9 cellular contexts compared by ENCODE assay signal in the genomic region with DNA sequence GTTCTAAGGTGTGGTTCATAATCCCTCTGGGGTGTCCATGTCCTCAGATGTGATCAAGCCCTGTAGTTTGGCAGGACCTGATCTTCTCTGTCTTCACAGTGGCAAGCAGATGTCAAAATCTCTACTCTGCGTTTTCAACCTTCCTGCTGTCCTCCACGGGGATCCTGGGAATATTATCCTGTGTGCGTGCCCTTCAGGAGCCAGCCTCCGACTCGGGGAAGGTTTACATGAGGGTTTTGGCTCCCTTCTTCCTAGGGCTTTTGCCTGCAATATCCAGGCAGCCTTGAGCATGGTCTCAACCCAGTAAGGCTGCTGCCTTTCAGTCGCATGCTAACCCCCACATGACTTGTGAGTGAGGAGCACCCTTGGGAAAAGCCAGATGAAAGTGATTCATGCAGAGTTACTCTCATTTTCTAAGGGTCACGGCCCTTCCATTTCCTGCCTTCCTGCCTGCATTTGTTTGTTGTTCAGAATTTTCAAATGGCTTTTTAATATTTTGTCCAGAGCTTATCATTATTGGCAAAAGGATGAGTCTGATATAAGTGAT.
DNase-seq lines count a peak whose midpoint lies in the region; ATAC-seq, FAIRE-seq and TF ChIP-seq lines count a peak whose summit lies in the region.
"Had no signal": no experiment of that assay in that cellular context is flagged by ENCODE, and none has a peak within 500 bp of the region (broad histone marks: within the 10 kb centered on the region; RNA-seq: fewer than 3 reads in every experiment).

No MANE protein-coding gene starts in this region.

- H3K9me3 ChIP-seq in A549, result peaks cover 7% of the 10 kb centered on the region; the same call in 1 of the 3 replicates

- H3K27ac ChIP-seq in A549, result peak overlapping the region; percentile 35 to 89
- peak overlapping the region in 13 of 21 experiments; percentile 0 to 82 (median 57) for H3K27ac ChIP-seq in skin epidermis

- peak; percentile 42 to 56; a peak in 4 of 6 replicates for ATAC-seq in A549
- ATAC-seq in HG03280 (IDR thresholded peaks at IDR 0.05; ENCODE audit: unreplicated experiment), result no peak

- no peak overlapping the region for H3K4me3 ChIP-seq in A549
- H3K4me3 ChIP-seq in fibroblast of villous mesenchyme (ENCODE audit: low read depth, low read length), result no peak overlapping the region
- no peak overlapping the region for H3K4me3 ChIP-seq in skin epidermis
- H3K4me3 ChIP-seq: dorsolateral prefrontal cortex had no signal

- H3K4me1 ChIP-seq in A549, result peaks cover 58% of the 10 kb centered on the region

- peak overlapping the region; percentile 86 for H3K4me2 ChIP-seq in A549

- TF ChIP-seq EP300 in A549 (IDR thresholded peaks at IDR 0.05), result no peak

- no peak for FAIRE-seq in A549 (lab: Jason Lieb, UNC)

- peak; percentile 40 to 57 for DNase-seq in A549 (ENCODE audit: low read depth in 1 of 2, low spot score in 1 of 2)
- DNase-seq in GM20000 (ENCODE audit: low spot score), result peak; percentile 65
- DNase-seq in T1000 (lab: John Stamatoyannopoulos, UW), result peak; percentile 58
- DNase-seq in fibroblast of villous mesenchyme (ENCODE audit: low read depth), result peak; percentile 97
- no peak for DNase-seq in cerebellar nuclear complex (lab: John Stamatoyannopoulos, UW)
- no peak for DNase-seq in iPS-NIHi7 (ENCODE audit: extremely low spot score)

- no peak for TF ChIP-seq RAD21 in A549 (conservative IDR thresholded peaks at IDR 0.05 in 1 of 2, IDR thresholded peaks at IDR 0.05 in 1 of 2)

- TF ChIP-seq CTCF in A549 (IDR thresholded peaks at IDR 0.05) (no peak), GM20000 (IDR thresholded peaks at IDR 0.05; ENCODE audit: extremely low read depth, missing control alignments) (no peak), fibroblast of villous mesenchyme (IDR thresholded peaks at IDR 0.05; ENCODE audit: insufficient read depth, low read depth, low read length) (no peak)

- 26% methylated on average over 7 of the region's 7 CpGs for WGBS in A549 (ENCODE audit: missing lambda C conversion rate)

- TF ChIP-seq POLR2A in A549 (IDR thresholded peaks at IDR 0.05; ENCODE audit: low read length), result no peak

- CTCF ChIA-PET in A549 (lab: Yijun Ruan, JAX), result interaction anchor here (0.7 to 0.9 kb wide), 2 partner anchors 28 to 214 kb away, joined by 3 read pairs; no protein-coding TSS in a partner anchor

- POLR2A ChIA-PET in A549 (lab: Yijun Ruan, JAX), result no interaction called here

TF ChIP-seq in A549, 52 proteins besides CTCF, POLR2A, EP300 and RAD21:
- peak; percentile 55 for TF ChIP-seq MAX (IDR thresholded peaks at IDR 0.05)
- TF ChIP-seq, protein P1, sequence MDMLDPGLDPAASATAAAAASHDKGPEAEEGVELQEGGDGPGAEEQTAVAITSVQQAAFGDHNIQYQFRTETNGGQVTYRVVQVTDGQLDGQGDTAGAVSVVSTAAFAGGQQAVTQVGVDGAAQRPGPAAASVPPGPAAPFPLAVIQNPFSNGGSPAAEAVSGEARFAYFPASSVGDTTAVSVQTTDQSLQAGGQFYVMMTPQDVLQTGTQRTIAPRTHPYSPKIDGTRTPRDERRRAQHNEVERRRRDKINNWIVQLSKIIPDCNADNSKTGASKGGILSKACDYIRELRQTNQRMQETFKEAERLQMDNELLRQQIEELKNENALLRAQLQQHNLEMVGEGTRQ (IDR thresholded peaks at IDR 0.05), result peak; percentile 36; the same call in 1 of the 2 replicates
- no peak for TF ChIP-seq CHD2 (IDR thresholded peaks at IDR 0.05; ENCODE audit: low read length, partially characterized antibody)
- no peak for TF ChIP-seq FOSL2 (IDR thresholded peaks at IDR 0.05)
- TF ChIP-seq FOSL2 (CRISPR knock-in tag; IDR thresholded peaks at IDR 0.05), result peak; percentile 67

Comparison
In these comparisons a context has a peak if more than half of its experiments do, and no peak if none do; other contexts are left out.
1. DNase-seq: peak in A549 (2 of 2), GM20000 (single experiment), T1000 (single experiment) and fibroblast of villous mesenchyme (single experiment); none in cerebellar nuclear complex (0 of 2) and iPS-NIHi7 (single experiment).